Comparison of ENCODE assay signal across 7 cellular contexts in the genomic region with DNA sequence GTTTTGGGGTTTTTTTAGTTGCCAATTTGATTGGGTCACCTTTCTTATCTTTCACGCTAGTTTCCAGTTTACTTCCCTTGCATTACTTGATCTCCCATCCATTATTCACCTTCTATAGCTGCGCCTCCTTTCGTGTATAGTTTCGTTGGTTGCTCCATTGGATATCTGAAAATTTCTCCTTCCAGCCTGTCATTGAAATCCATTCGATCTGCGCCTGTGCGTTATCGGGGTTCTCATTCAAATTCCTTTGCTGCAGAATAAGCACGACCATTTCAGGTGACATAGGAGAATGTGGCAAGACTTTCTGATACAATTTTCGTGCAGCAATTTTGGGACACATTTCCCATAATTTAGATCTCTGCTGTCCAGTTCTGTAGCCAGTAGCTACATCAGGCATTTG. TPM values are rescaled to one million over a fixed set of nuclear protein-coding genes. Genes with fewer than 3 reads are reported as not detected.
DNase-seq lines count a peak whose midpoint lies in the region; ATAC-seq and TF ChIP-seq lines count a peak whose summit lies in the region.

No MANE protein-coding gene starts in this region.

- H3K9me2 ChIP-seq in GM23338 (ENCODE audit: insufficient read depth), result no peaks in the 10 kb centered on the region

- H3K9me3 ChIP-seq in fibroblast of lung (ENCODE audit: control insufficient read depth, insufficient read depth, low read depth, low read length), result no peaks in the 10 kb centered on the region

- no peak for DNase-seq in GM23338 (ENCODE audit: low spot score)
- peak; percentile 46 for DNase-seq in RKO (ENCODE audit: low spot score)
- peak in 1 of 2 donors; percentile 9 for DNase-seq in fibroblast of lung (ENCODE audit: low read depth in 2 of 2)
- DNase-seq in HPDE6-E6E7 (ENCODE audit: extremely low spot score), result no peak
- no peak for DNase-seq in A172 (ENCODE audit: low spot score)

- no peak overlapping the region for H3K27ac ChIP-seq in GM23338 (ENCODE audit: low read depth)
- peak overlapping the region; percentile 72 for H3K27ac ChIP-seq in fibroblast of lung (ENCODE audit: insufficient read depth, low read length)
- H3K27ac ChIP-seq in rectal smooth muscle tissue (ENCODE audit: low read depth, low read length), result peak overlapping the region; percentile 94

- peaks cover 45% of the 10 kb centered on the region for H3K79me2 ChIP-seq in GM23338 (replicated peaks; ENCODE audit: insufficient read depth)
- peaks cover 34% of the 10 kb centered on the region for H3K79me2 ChIP-seq in fibroblast of lung (ENCODE audit: control insufficient read depth, insufficient read depth, low read length)

- H3K27me3 ChIP-seq in GM23338 (ENCODE audit: insufficient read depth), result no peaks in the 10 kb centered on the region
- H3K27me3 ChIP-seq in fibroblast of lung (ENCODE audit: control insufficient read depth, insufficient read depth, low read length), result no peaks in the 10 kb centered on the region
- no peaks in the 10 kb centered on the region for H3K27me3 ChIP-seq in rectal smooth muscle tissue (ENCODE audit: control insufficient read depth, insufficient read depth, low read length)

- peak overlapping the region; percentile 7; the same call in 1 of the 2 replicates for H3K27ac Mint-ChIP-seq in GM23338

- H4K20me1 ChIP-seq in GM23338 (replicated peaks; ENCODE audit: insufficient read depth) (no peaks in the 10 kb centered on the region; the same call in 1 of the 2 replicates), fibroblast of lung (ENCODE audit: control insufficient read depth, extremely low read depth, insufficient read depth, low read length) (no peaks in the 10 kb centered on the region)

- H3K9ac ChIP-seq in fibroblast of lung (ENCODE audit: insufficient read depth, low read length) (peak overlapping the region; percentile 86), rectal smooth muscle tissue (ENCODE audit: low read length) (peak overlapping the region; percentile 63)

- H3K4me1 ChIP-seq in GM23338 (ENCODE audit: insufficient read depth) (peaks cover 8% of the 10 kb centered on the region), fibroblast of lung (ENCODE audit: control insufficient read depth, extremely low read depth, insufficient read depth, low read length) (peaks cover 2% of the 10 kb centered on the region), rectal smooth muscle tissue (ENCODE audit: control insufficient read depth, insufficient read depth, low read length) (peaks cover 5% of the 10 kb centered on the region)

- H3K4me3 ChIP-seq in GM23338 (peak overlapping the region; percentile 84), fibroblast of lung (replicated peaks in 1 of 4; ENCODE audit: control extremely low read depth in 1 of 4, insufficient read depth in 1 of 4, low read depth in 3 of 4, low read length in 4 of 4) (peak overlapping the region; percentile 41 to 97 (median 75)), rectal smooth muscle tissue (ENCODE audit: low read length) (peak overlapping the region; percentile 67)

- H3F3A ChIP-seq in GM23338 (replicated peaks; ENCODE audit: low read depth), result no peaks in the 10 kb centered on the region

- peaks cover 9% of the 10 kb centered on the region for H3K36me3 Mint-ChIP-seq in GM23338 (ENCODE audit: low read depth)

- H3K9me3 Mint-ChIP-seq in GM23338, result no peaks in the 10 kb centered on the region; the same call in 2 of the 3 replicates

- H3K27me3 Mint-ChIP-seq in GM23338 (ENCODE audit: insufficient read depth, low read depth, poor library complexity), result no peaks in the 10 kb centered on the region

- ATAC-seq in GM23338, result no peak
- ATAC-seq in GM19328 (IDR thresholded peaks at IDR 0.05; ENCODE audit: unreplicated experiment), result no peak

- H3K4me3 Mint-ChIP-seq in GM23338, result peak overlapping the region; percentile 79

- H3K36me3 ChIP-seq in GM23338 (ENCODE audit: insufficient read depth) (no peaks in the 10 kb centered on the region), fibroblast of lung (ENCODE audit: control insufficient read depth, insufficient read depth, low read length) (no peaks in the 10 kb centered on the region), rectal smooth muscle tissue (ENCODE audit: control insufficient read depth, insufficient read depth, low read length) (no peaks in the 10 kb centered on the region)

- peak overlapping the region; percentile 81 for H3K4me2 ChIP-seq in GM23338
- peak overlapping the region; percentile 98 for H3K4me2 ChIP-seq in fibroblast of lung (ENCODE audit: extremely low read depth, insufficient read depth, low read length)

- peaks cover 12% of the 10 kb centered on the region for H3K4me1 Mint-ChIP-seq in GM23338

- H2AFZ ChIP-seq in GM23338 (peak overlapping the region; percentile 99), fibroblast of lung (ENCODE audit: low read length) (peak overlapping the region; percentile 63)

- no peak for TF ChIP-seq CTCF in GM23338 (conservative IDR thresholded peaks at IDR 0.05; ENCODE audit: low read depth in 2 of 2)
- no peak for TF ChIP-seq CTCF in fibroblast of lung (conservative IDR thresholded peaks at IDR 0.05 in 1 of 2, IDR thresholded peaks at IDR 0.05 in 1 of 2; ENCODE audit: low read depth in 1 of 2, low read length in 2 of 2)

TF ChIP-seq in GM23338, 12 proteins besides CTCF, POLR2A, EP300 and RAD21:
- TF ChIP-seq CREB1 (CRISPR knock-in tag; IDR thresholded peaks at IDR 0.05; ENCODE audit: low read depth), result no peak

RNA-seq across cellular contexts. Expression of a gene that starts 0.8 kb away (rescaled TPM):
- total RNA-seq in GM23338 (2014; rRNA removed; shearing (Covaris generic)), result 31.4 and 42.7 TPM in 2 replicates
- polyA plus RNA-seq in GM23338 (2016; fragmentation: Nextera tagmentation; extraction: Ambion mirVana) (14.6 and 15.0 TPM in 2 replicates), fibroblast of lung (31.4 and 36.4 TPM in 2 replicates)
- 46.2 and 46.6 TPM in 2 replicates for total RNA-seq in fibroblast of lung
- 13.4 and 15.7 TPM in 2 replicates for polyA plus RNA-seq in fibroblast of lung (2012)
- 13.7 and 23.2 TPM in 2 replicates for polyA minus RNA-seq in fibroblast of lung (ENCODE audit: low replicate concordance)
- total RNA-seq in A172 (2014; rRNA removed; shearing (Covaris generic)), result 28.3 and 29.5 TPM in 2 replicates

RNA-seq across cellular contexts. Expression of a gene that starts 0.9 kb away (rescaled TPM):
- 20.9 and 22.4 TPM in 2 replicates for total RNA-seq in GM23338 (2014; rRNA removed; shearing (Covaris generic))
- polyA plus RNA-seq in GM23338 (2016; fragmentation: Nextera tagmentation; extraction: Ambion mirVana), result 28.9 and 29.8 TPM in 2 replicates
- 14.9 and 17.8 TPM in 2 replicates for total RNA-seq in fibroblast of lung
- polyA plus RNA-seq in fibroblast of lung, result 16.9 and 20.7 TPM in 2 replicates
- polyA plus RNA-seq in fibroblast of lung (2012), result 13.8 and 18.5 TPM in 2 replicates
- polyA minus RNA-seq in fibroblast of lung (ENCODE audit: low replicate concordance), result not detected in 2 replicates
- 42.6 and 58.6 TPM in 2 replicates for total RNA-seq in A172 (2014; rRNA removed; shearing (Covaris generic))
